Comparison of ENCODE assay signal across 8 cellular contexts in genomic region chr13:97141564-97142005, GRCh38.
DNase-seq lines count a peak whose midpoint lies in the region; ATAC-seq and TF ChIP-seq lines count a peak whose summit lies in the region.

No MANE protein-coding gene starts in this region.

- H3K9me3 Mint-ChIP-seq in endodermal cell, result no peaks in the 10 kb centered on the region

- ATAC-seq in HG03457 (IDR thresholded peaks at IDR 0.05; ENCODE audit: unreplicated experiment), result peak; percentile 92
- no peak for ATAC-seq in GM21528 (IDR thresholded peaks at IDR 0.05; ENCODE audit: low FRiP score, unreplicated experiment)

- no peaks in the 10 kb centered on the region for H3K9me3 ChIP-seq in endodermal cell (ENCODE audit: control insufficient read depth, low read length)
- H3K9me3 ChIP-seq in mucosa of rectum (ENCODE audit: control insufficient read depth in 2 of 2, low read length in 2 of 2), result no peaks in the 10 kb centered on the region

- peaks cover 20% of the 10 kb centered on the region for H3K4me1 Mint-ChIP-seq in endodermal cell

- peak overlapping the region; percentile 31 for H3K4me3 ChIP-seq in endodermal cell (ENCODE audit: low read length)
- peak overlapping the region; percentile 62 to 75 for H3K4me3 ChIP-seq in mucosa of rectum (ENCODE audit: low read length in 2 of 2)

- H3K4me1 ChIP-seq in endodermal cell (ENCODE audit: control insufficient read depth, insufficient read depth, low read length) (peaks cover 7% of the 10 kb centered on the region), mucosa of rectum (ENCODE audit: control insufficient read depth in 2 of 2, insufficient read depth in 2 of 2, low read length in 2 of 2) (peaks cover 0 to 20% of the 10 kb centered on the region in 2 donors)

- H3K27me3 ChIP-seq in endodermal cell (ENCODE audit: control insufficient read depth, insufficient read depth, low read length, poor library complexity, severe bottlenecking), result no peaks in the 10 kb centered on the region
- no peaks in the 10 kb centered on the region for H3K27me3 ChIP-seq in mucosa of rectum (ENCODE audit: control insufficient read depth in 2 of 2, insufficient read depth in 2 of 2, low read length in 2 of 2)

- H3K27me3 Mint-ChIP-seq in endodermal cell (ENCODE audit: insufficient read depth), result peaks cover 57% of the 10 kb centered on the region

- H3K36me3 Mint-ChIP-seq in endodermal cell (ENCODE audit: low read depth), result no peaks in the 10 kb centered on the region

- WGBS in endodermal cell (ENCODE audit: insufficient coverage in 1 of 2, insufficient read length in 1 of 2), 2 experiments, result 0 to 8% methylated on average over 3 to 5 of the region's 5 CpGs

- H3K27ac ChIP-seq in endodermal cell (ENCODE audit: low read depth, low read length) (no peak overlapping the region), mucosa of rectum (ENCODE audit: low read depth in 2 of 2, low read length in 2 of 2) (peak overlapping the region; percentile 84 to 90)

- TF ChIP-seq CTCF in GM20000 (IDR thresholded peaks at IDR 0.05; ENCODE audit: extremely low read depth, missing control alignments), result no peak
- TF ChIP-seq CTCF in endodermal cell (conservative IDR thresholded peaks at IDR 0.05), result no peak

- H3K9ac ChIP-seq in endodermal cell (ENCODE audit: extremely low read depth, low read length, poor library complexity, severe bottlenecking) (no peak overlapping the region), mucosa of rectum (ENCODE audit: low read depth in 1 of 2, low read length in 2 of 2) (peak overlapping the region; percentile 69 to 72)

- H3K4me3 Mint-ChIP-seq in endodermal cell, result peak overlapping the region; percentile 5

- H3K27ac Mint-ChIP-seq in endodermal cell, result peak overlapping the region; percentile 73

- H3K36me3 ChIP-seq in endodermal cell (ENCODE audit: control insufficient read depth, insufficient read depth, low read length) (no peaks in the 10 kb centered on the region), mucosa of rectum (ENCODE audit: control insufficient read depth in 2 of 2, insufficient read depth in 2 of 2, low read length in 2 of 2) (no peaks in the 10 kb centered on the region)

- DNase-seq in EH (ENCODE audit: low read depth) (peak; percentile 88), GM20000 (ENCODE audit: low spot score) (peak; percentile 9), OCI-M2 (lab: John Stamatoyannopoulos, UW; ENCODE audit: unreplicated experiment) (peak; percentile 14), endodermal cell (peak; percentile 88), UCSD-AML1 (lab: John Stamatoyannopoulos, UW; ENCODE audit: unreplicated experiment) (no peak)
